8 cellular contexts compared by ENCODE assay signal in genomic region chr22:50582562-50583293, GRCh38. TPM values are rescaled to one million over a fixed set of nuclear protein-coding genes. Genes with fewer than 3 reads are reported as not detected.
DNase-seq lines count a peak whose midpoint lies in the region; ATAC-seq, FAIRE-seq and TF ChIP-seq lines count a peak whose summit lies in the region.

A gene with protein sequence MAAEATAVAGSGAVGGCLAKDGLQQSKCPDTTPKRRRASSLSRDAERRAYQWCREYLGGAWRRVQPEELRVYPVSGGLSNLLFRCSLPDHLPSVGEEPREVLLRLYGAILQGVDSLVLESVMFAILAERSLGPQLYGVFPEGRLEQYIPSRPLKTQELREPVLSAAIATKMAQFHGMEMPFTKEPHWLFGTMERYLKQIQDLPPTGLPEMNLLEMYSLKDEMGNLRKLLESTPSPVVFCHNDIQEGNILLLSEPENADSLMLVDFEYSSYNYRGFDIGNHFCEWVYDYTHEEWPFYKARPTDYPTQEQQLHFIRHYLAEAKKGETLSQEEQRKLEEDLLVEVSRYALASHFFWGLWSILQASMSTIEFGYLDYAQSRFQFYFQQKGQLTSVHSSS (minus strand): TSS chr22:50582849. CDS start chr22:50582781, 68 bp downstream.

- TF ChIP-seq POLR2A in GM19193 (IDR thresholded peaks at IDR 0.05; ENCODE audit: extremely low read depth, insufficient read depth, insufficient read length) = peak; percentile 82

- peak within 1 kb of the TSS; percentile 81 for H3K27ac Mint-ChIP-seq in chondrocyte (ENCODE audit: unreplicated experiment)

- TF ChIP-seq CTCF in chondrocyte (IDR thresholded peaks at IDR 0.05) (no peak), keratinocyte (optimal IDR thresholded peaks at IDR 0.05 in 1 of 3, IDR thresholded peaks at IDR 0.05 in 1 of 3, conservative IDR thresholded peaks at IDR 0.05 in 1 of 3; ENCODE audit: extremely low read depth in 1 of 3, insufficient read depth in 2 of 3, low read length in 3 of 3) (no peak)

- H3K9me3 Mint-ChIP-seq in chondrocyte (ENCODE audit: low read depth) = no peaks in the 10 kb centered on the region

- peak within 1 kb of the TSS; percentile 79 to 94 (median 89) for H3K4me3 ChIP-seq in keratinocyte (ENCODE audit: control insufficient read depth in 2 of 3, extremely low read depth in 1 of 3, insufficient read depth in 2 of 3, low read depth in 1 of 3, low read length in 3 of 3)

- peak within 1 kb of the TSS; percentile 88 for H3K4me3 Mint-ChIP-seq in chondrocyte (ENCODE audit: unreplicated experiment)

- peaks cover 2 to 11% of the 10 kb centered on the region in 2 experiments for H3K36me3 ChIP-seq in keratinocyte (ENCODE audit: control insufficient read depth in 2 of 2, extremely low read depth in 1 of 2, insufficient read depth in 2 of 2, low read length in 2 of 2)

- no peaks in the 10 kb centered on the region for H3K9me1 ChIP-seq in keratinocyte (ENCODE audit: control insufficient read depth, extremely low read depth, insufficient read depth, low read length)

- FAIRE-seq in keratinocyte (lab: Jason Lieb, UNC) = no peak

- H4K20me1 ChIP-seq in keratinocyte (ENCODE audit: control insufficient read depth, extremely low read depth, insufficient read depth, low read length) = no peaks in the 10 kb centered on the region

- H3K27me3 Mint-ChIP-seq in chondrocyte (ENCODE audit: low read depth) = no peaks in the 10 kb centered on the region

- no peaks in the 10 kb centered on the region for H3K27me3 ChIP-seq in keratinocyte (ENCODE audit: control insufficient read depth, extremely low read depth, insufficient read depth, low read length)

- H3K9me3 ChIP-seq in keratinocyte (ENCODE audit: control insufficient read depth, low read depth, low read length) = no peaks in the 10 kb centered on the region

- peak within 1 kb of the TSS; percentile 84 for H3K27ac ChIP-seq in keratinocyte (ENCODE audit: control insufficient read depth, insufficient read depth, low read length)

- peak within 1 kb of the TSS; percentile 95 for H3K9ac ChIP-seq in keratinocyte (ENCODE audit: control insufficient read depth, extremely low read depth, insufficient read depth, low read length)

- dilution Hi-C loops in keratinocyte (cut with MboI; ENCODE audit: extremely low pct_ligation_motif_present, low sequenced_read_pairs) = no loop called here

- H3K79me2 ChIP-seq in keratinocyte (ENCODE audit: control insufficient read depth, insufficient read depth, low read length) = peaks cover 15% of the 10 kb centered on the region

- H3K4me1 Mint-ChIP-seq in chondrocyte (ENCODE audit: low read depth) = peaks cover 19% of the 10 kb centered on the region

- H2AFZ ChIP-seq in keratinocyte (ENCODE audit: control insufficient read depth, low read length) = peak within 1 kb of the TSS; percentile 81

- peaks cover 9% of the 10 kb centered on the region for H3K36me3 Mint-ChIP-seq in chondrocyte (ENCODE audit: low read depth)

- peak; percentile 90 for ATAC-seq in HG03439 (IDR thresholded peaks at IDR 0.05; ENCODE audit: unreplicated experiment)

- H3K4me2 ChIP-seq in keratinocyte (ENCODE audit: control insufficient read depth, extremely low read depth, insufficient read depth, low read depth, low read length) = peak within 1 kb of the TSS; percentile 96

- DNase-seq in AML-193 (lab: John Stamatoyannopoulos, UW) = peak; percentile 98
- peak; percentile 92 for DNase-seq in NCI-H510A treated with DMSO at 0.1 percent for 48 hours (lab: John Stamatoyannopoulos, UW)
- DNase-seq in activated CD4-positive, alpha-beta T cell treated with anti-CD3 and anti-CD28 coated beads for 24 hours (ENCODE audit: low read depth in 2 of 2) = peak; percentile 96 to 97
- DNase-seq in chondrocyte (ENCODE audit: low spot score) = peak; percentile 100
- DNase-seq in keratinocyte (ENCODE audit: low read depth, low spot score) = peak; percentile 80
- DNase-seq in stimulated activated CD4-positive, alpha-beta T cell treated with anti-CD3 and anti-CD28 coated beads, Interleukin-15, amount 100 ng/mL, for 1 hour (ENCODE audit: low read depth in 1 of 2, low spot score in 1 of 2) = peak; percentile 97

- peaks cover 12% of the 10 kb centered on the region for H3K4me1 ChIP-seq in keratinocyte (ENCODE audit: control insufficient read depth, extremely low read depth, insufficient read depth, low read length)

RNA-seq across cellular contexts. Expression of the gene that starts here (rescaled TPM):
- 47.4 to 64.5 TPM (median 47.9 TPM) in 3 replicates for total RNA-seq in chondrocyte
- 39.5 to 54.9 TPM (median 49.0 TPM) in 3 replicates for polyA plus RNA-seq in keratinocyte
- polyA plus RNA-seq in keratinocyte (2011; ENCODE audit: low read depth) = 41.2 TPM
- polyA plus RNA-seq in keratinocyte (2011; cell fraction: cytosol; rRNA removed) = 14.7 and 15.3 TPM in 2 replicates
- 190 TPM in 2 replicates for polyA plus RNA-seq in keratinocyte (2011; cell fraction: nucleus; rRNA removed)
- polyA plus RNA-seq in keratinocyte (2012; ENCODE audit: low replicate concordance) = 28.2 and 32.2 TPM in 2 replicates
- polyA minus RNA-seq in keratinocyte = 12.1 to 18.8 TPM (median 14.1 TPM) in 3 replicates
- polyA minus RNA-seq in keratinocyte (2011; cell fraction: cytosol; rRNA and poly(A)+ RNA removed) = 10.7 TPM
- 11.4 and 17.1 TPM in 2 replicates for polyA minus RNA-seq in keratinocyte (2011; cell fraction: nucleus; rRNA and poly(A)+ RNA removed)

Comparison
In these comparisons a context has a peak if more than half of its experiments do, and no peak if none do; other contexts are left out.
1. Peak in every context shown above with its lines: DNase-seq, ATAC-seq, H3K4me3 ChIP-seq and H3K27ac ChIP-seq.